1 cellular context compared by ENCODE assay signal in the genomic region with DNA sequence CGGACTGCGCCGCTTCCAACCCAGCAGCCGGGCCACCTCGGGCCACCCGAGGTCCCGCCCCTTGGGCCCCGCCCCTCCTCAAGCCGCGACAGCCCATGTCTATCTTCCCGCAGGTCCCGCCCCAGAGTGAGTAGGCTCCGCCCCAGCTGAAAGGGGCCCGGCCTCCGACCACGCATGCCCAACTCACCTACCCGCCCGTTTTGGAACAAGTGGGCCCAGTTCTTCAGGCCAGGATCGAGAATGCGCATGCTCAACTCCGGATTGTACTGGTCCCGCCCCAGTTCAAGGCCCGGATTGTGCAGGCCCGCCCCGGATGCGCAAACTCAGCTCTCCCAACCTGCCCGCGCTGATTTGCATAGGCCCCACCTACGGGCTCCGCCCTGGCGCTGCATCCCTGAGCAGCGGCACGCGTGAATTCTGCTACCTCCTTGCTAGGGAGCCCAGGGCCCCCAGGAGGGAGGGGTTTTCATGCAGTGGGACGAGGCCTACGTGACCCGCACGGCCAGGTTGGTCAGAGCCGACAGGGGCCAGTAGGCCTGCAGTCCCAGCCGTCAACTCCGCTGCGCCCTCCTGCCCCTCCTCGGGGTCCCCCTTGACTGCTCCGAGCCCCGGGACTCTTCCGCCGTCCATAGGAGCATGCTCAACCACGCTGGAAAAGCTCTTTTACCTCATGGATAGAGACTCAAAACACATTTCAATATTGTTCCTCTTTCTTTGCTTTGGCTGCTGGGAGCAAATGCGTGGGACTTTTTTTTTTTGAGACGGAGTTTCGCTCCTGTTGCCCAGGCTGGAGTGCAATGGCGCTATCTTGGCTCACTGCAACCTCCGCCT.
TF ChIP-seq lines count a peak whose summit lies in the region.

Gene PFKFB4, minus strand, starts transcription at position 8 of the 831 bp plus-strand sequence. CDS start 26 bp downstream, outside the sequence.

TF ChIP-seq in HepG2, 621 proteins besides CTCF, POLR2A, EP300 and RAD21 (continued from another document and continues in another):
- TF ChIP-seq ZFP90 (CRISPR knock-in tag; IDR thresholded peaks at IDR 0.05; ENCODE audit: borderline replicate concordance) (no peak; the same call in 1 of the 2 replicates), PAWR (CRISPR knock-in tag; IDR thresholded peaks at IDR 0.05; ENCODE audit: borderline replicate concordance) (no peak), ZNF883 (CRISPR knock-in tag; IDR thresholded peaks at IDR 0.05; ENCODE audit: not compliant biosample characterization) (no peak), ZNF234 (CRISPR knock-in tag; conservative IDR thresholded peaks at IDR 0.05) (no peak), JARID2 (CRISPR knock-in tag; IDR thresholded peaks at IDR 0.05; ENCODE audit: insufficient replicate concordance) (no peak), HOXD1 (CRISPR knock-in tag; IDR thresholded peaks at IDR 0.05) (peak; percentile 75; the same call in 1 of the 2 replicates), RFXANK (CRISPR knock-in tag; IDR thresholded peaks at IDR 0.05) (no peak), ZNF557 (CRISPR knock-in tag; IDR thresholded peaks at IDR 0.05) (no peak; the same call in 1 of the 2 replicates), MED8 (CRISPR knock-in tag; IDR thresholded peaks at IDR 0.05; ENCODE audit: insufficient replicate concordance) (no peak), FOSL1 (CRISPR knock-in tag; IDR thresholded peaks at IDR 0.05; ENCODE audit: borderline replicate concordance) (no peak), ZHX2 (IDR thresholded peaks at IDR 0.05; ENCODE audit: low read depth) (no peak), ZHX2 (CRISPR knock-in tag; IDR thresholded peaks at IDR 0.05; ENCODE audit: borderline replicate concordance) (no peak), SP5 (CRISPR knock-in tag; IDR thresholded peaks at IDR 0.05; ENCODE audit: borderline replicate concordance, low read depth) (peak; percentile 99), SMARCE1 (IDR thresholded peaks at IDR 0.05; ENCODE audit: borderline replicate concordance) (no peak), ZNF598 (CRISPR knock-in tag; IDR thresholded peaks at IDR 0.05; ENCODE audit: borderline replicate concordance) (no peak), ZNF18 (CRISPR knock-in tag; IDR thresholded peaks at IDR 0.05; ENCODE audit: insufficient replicate concordance) (peak; percentile 70), YEATS2 (CRISPR knock-in tag; IDR thresholded peaks at IDR 0.05; ENCODE audit: borderline replicate concordance) (peak; percentile 69; the same call in 1 of the 2 replicates), ZBTB8A (CRISPR knock-in tag; IDR thresholded peaks at IDR 0.05; ENCODE audit: borderline replicate concordance, low read depth) (no peak), ZNF3 (CRISPR knock-in tag; IDR thresholded peaks at IDR 0.05) (no peak), IRF2 (CRISPR knock-in tag; IDR thresholded peaks at IDR 0.05) (peak; percentile 91; the same call in 1 of the 2 replicates), ZNF142 (CRISPR knock-in tag; IDR thresholded peaks at IDR 0.05) (no peak), ZNF441 (CRISPR knock-in tag; IDR thresholded peaks at IDR 0.05; ENCODE audit: borderline replicate concordance) (no peak; the same call in 1 of the 2 replicates), ZBTB46 (CRISPR knock-in tag; IDR thresholded peaks at IDR 0.05; ENCODE audit: borderline replicate concordance) (no peak), SATB2 (CRISPR knock-in tag; IDR thresholded peaks at IDR 0.05) (no peak)
- TF ChIP-seq, protein P1, sequence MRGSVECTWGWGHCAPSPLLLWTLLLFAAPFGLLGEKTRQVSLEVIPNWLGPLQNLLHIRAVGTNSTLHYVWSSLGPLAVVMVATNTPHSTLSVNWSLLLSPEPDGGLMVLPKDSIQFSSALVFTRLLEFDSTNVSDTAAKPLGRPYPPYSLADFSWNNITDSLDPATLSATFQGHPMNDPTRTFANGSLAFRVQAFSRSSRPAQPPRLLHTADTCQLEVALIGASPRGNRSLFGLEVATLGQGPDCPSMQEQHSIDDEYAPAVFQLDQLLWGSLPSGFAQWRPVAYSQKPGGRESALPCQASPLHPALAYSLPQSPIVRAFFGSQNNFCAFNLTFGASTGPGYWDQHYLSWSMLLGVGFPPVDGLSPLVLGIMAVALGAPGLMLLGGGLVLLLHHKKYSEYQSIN (CRISPR knock-in tag; IDR thresholded peaks at IDR 0.05; ENCODE audit: borderline replicate concordance) = no peak
- TF ChIP-seq, protein P2, sequence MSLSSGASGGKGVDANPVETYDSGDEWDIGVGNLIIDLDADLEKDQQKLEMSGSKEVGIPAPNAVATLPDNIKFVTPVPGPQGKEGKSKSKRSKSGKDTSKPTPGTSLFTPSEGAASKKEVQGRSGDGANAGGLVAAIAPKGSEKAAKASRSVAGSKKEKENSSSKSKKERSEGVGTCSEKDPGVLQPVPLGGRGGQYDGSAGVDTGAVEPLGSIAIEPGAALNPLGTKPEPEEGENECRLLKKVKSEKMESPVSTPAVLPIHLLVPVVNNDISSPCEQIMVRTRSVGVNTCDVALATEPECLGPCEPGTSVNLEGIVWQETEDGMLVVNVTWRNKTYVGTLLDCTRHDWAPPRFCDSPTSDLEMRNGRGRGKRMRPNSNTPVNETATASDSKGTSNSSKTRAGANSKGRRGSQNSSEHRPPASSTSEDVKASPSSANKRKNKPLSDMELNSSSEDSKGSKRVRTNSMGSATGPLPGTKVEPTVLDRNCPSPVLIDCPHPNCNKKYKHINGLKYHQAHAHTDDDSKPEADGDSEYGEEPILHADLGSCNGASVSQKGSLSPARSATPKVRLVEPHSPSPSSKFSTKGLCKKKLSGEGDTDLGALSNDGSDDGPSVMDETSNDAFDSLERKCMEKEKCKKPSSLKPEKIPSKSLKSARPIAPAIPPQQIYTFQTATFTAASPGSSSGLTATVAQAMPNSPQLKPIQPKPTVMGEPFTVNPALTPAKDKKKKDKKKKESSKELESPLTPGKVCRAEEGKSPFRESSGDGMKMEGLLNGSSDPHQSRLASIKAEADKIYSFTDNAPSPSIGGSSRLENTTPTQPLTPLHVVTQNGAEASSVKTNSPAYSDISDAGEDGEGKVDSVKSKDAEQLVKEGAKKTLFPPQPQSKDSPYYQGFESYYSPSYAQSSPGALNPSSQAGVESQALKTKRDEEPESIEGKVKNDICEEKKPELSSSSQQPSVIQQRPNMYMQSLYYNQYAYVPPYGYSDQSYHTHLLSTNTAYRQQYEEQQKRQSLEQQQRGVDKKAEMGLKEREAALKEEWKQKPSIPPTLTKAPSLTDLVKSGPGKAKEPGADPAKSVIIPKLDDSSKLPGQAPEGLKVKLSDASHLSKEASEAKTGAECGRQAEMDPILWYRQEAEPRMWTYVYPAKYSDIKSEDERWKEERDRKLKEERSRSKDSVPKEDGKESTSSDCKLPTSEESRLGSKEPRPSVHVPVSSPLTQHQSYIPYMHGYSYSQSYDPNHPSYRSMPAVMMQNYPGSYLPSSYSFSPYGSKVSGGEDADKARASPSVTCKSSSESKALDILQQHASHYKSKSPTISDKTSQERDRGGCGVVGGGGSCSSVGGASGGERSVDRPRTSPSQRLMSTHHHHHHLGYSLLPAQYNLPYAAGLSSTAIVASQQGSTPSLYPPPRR (CRISPR knock-in tag; IDR thresholded peaks at IDR 0.05; ENCODE audit: borderline replicate concordance) = peak; percentile 80; the same call in 1 of the 2 replicates
- TF ChIP-seq, protein P3, sequence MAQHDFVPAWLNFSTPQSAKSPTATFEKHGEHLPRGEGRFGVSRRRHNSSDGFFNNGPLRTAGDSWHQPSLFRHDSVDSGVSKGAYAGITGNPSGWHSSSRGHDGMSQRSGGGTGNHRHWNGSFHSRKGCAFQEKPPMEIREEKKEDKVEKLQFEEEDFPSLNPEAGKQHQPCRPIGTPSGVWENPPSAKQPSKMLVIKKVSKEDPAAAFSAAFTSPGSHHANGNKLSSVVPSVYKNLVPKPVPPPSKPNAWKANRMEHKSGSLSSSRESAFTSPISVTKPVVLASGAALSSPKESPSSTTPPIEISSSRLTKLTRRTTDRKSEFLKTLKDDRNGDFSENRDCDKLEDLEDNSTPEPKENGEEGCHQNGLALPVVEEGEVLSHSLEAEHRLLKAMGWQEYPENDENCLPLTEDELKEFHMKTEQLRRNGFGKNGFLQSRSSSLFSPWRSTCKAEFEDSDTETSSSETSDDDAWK (CRISPR knock-in tag; IDR thresholded peaks at IDR 0.05) = no peak
